Comparison of ENCODE assay signal across 17 cellular contexts in the genomic region with DNA sequence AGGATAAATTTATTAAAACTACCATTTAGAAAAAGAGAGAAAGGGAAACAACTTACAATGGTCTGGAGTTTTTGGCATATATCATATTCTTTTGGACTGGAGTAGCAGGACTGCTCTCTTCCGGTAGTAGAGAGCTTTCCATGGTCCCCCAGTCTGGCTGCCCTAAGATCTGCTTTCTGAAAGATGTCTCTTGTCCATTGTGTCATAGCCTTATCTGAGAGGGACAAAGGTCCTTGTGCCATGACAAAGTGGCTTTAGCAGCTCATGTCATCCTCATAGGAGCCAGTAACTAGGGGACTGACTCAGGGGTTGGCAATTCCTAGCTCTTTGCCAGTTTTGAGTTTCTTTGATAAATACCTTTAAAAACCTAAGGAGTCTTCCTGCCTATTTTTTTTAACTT.
DNase-seq lines count a peak whose midpoint lies in the region; TF ChIP-seq lines count a peak whose summit lies in the region.
"Had no signal": no experiment of that assay in that cellular context is flagged by ENCODE, and none has a peak within 500 bp of the region (broad histone marks: within the 10 kb centered on the region; RNA-seq: fewer than 3 reads in every experiment).

No MANE protein-coding gene starts in this region.

- no peak overlapping the region for H2BK15ac ChIP-seq in mesenchymal stem cell (ENCODE audit: low read depth, poor library complexity, severe bottlenecking)

- H3K27ac ChIP-seq in VCaP (peak overlapping the region; percentile 79; the same call in 1 of the 2 replicates), mesenchymal stem cell (ENCODE audit: low read length, poor library complexity, severe bottlenecking) (no peak overlapping the region)

- no peaks in the 10 kb centered on the region for H3K4me1 ChIP-seq in mesenchymal stem cell (ENCODE audit: control insufficient read depth, insufficient read depth, low read depth, low read length)
- H3K4me1 ChIP-seq: BE2C, Caco-2 had no signal

- H3K4ac ChIP-seq in mesenchymal stem cell (ENCODE audit: low read depth in 1 of 2, low read length in 2 of 2) = peak overlapping the region in 1 of 2 experiments; percentile 40

- H3K27me3 ChIP-seq in mesenchymal stem cell (ENCODE audit: control insufficient read depth in 1 of 2, insufficient read depth in 1 of 2, low read length in 2 of 2) = no peaks in the 10 kb centered on the region
- H3K27me3 ChIP-seq: BE2C had no signal

- no peak overlapping the region for H2BK5ac ChIP-seq in mesenchymal stem cell (ENCODE audit: low read depth, low read length, poor library complexity, severe bottlenecking)

- peaks cover 4% of the 10 kb centered on the region for H3K79me1 ChIP-seq in mesenchymal stem cell (replicated peaks; ENCODE audit: low read length, poor library complexity, severe bottlenecking)

- no peak overlapping the region for H3K14ac ChIP-seq in mesenchymal stem cell (ENCODE audit: low read length in 2 of 2)

- no peaks in the 10 kb centered on the region for H3K9me3 ChIP-seq in mesenchymal stem cell (ENCODE audit: control insufficient read depth, low read length)
- H3K9me3 ChIP-seq: BE2C, Caco-2 had no signal

- H3K9ac ChIP-seq in mesenchymal stem cell (ENCODE audit: low read length) = no peak overlapping the region

- 97% methylated on average over 1 of the region's 1 CpG for WGBS in mesenchymal stem cell

- no peak for TF ChIP-seq CTCF in VCaP (conservative IDR thresholded peaks at IDR 0.05)

- no peak overlapping the region for H2AFZ ChIP-seq in mesenchymal stem cell (ENCODE audit: low read depth, low read length)

- H4K91ac ChIP-seq in mesenchymal stem cell (ENCODE audit: low read length) = no peak overlapping the region

- peak overlapping the region in 1 of 2 experiments; percentile 70 for H2BK12ac ChIP-seq in mesenchymal stem cell (ENCODE audit: low read length in 2 of 2)

- DNase-seq in EL = peak; percentile 21
- DNase-seq in mesenchymal stem cell = no peak
- peak; percentile 18 for DNase-seq in superior temporal gyrus (ENCODE audit: extremely low spot score)
- DNase-seq in activated gamma-delta T cell (lab: John Stamatoyannopoulos, UW) = no peak
- DNase-seq in COLO668 (lab: John Stamatoyannopoulos, UW; ENCODE audit: unreplicated experiment) = no peak
- DNase-seq in activated CD4-positive, alpha-beta T cell treated with anti-CD3 and anti-CD28 coated beads, Interleukin-2, amount 50 U/mL, for 1 hour = no peak
- DNase-seq: ACHN; BE2C; C1 segment of cervical spinal cord; Caco-2; CD4-positive, CD25-positive, alpha-beta regulatory T cell; CD8-positive, alpha-beta memory T cell; GF-D8; GOT3; H7; HFFc6 had no signal

- H3K36me3 ChIP-seq in mesenchymal stem cell (ENCODE audit: control insufficient read depth in 1 of 2, insufficient read depth in 2 of 2, low read depth in 1 of 2, low read length in 2 of 2) = no peaks in the 10 kb centered on the region
- H3K36me3 ChIP-seq: BE2C had no signal

- H3K4me3 ChIP-seq in mesenchymal stem cell (ENCODE audit: insufficient read depth in 1 of 2, low read depth in 1 of 2, low read length in 2 of 2) = no peak overlapping the region

- no peak overlapping the region for H3K4me2 ChIP-seq in mesenchymal stem cell (ENCODE audit: low read length, poor library complexity, severe bottlenecking)

- peak overlapping the region; percentile 69 to 71 for H3K18ac ChIP-seq in mesenchymal stem cell (ENCODE audit: low read depth in 1 of 2, low read length in 2 of 2)

- no peak overlapping the region for H3K23ac ChIP-seq in mesenchymal stem cell (ENCODE audit: low read length in 2 of 2)

- H2BK120ac ChIP-seq in mesenchymal stem cell (ENCODE audit: low read depth, low read length) = no peak overlapping the region

- no peak overlapping the region for H2AK5ac ChIP-seq in mesenchymal stem cell (ENCODE audit: low read length, severe bottlenecking)

- H4K8ac ChIP-seq in mesenchymal stem cell (ENCODE audit: low read length) = no peak overlapping the region

Comparison
In these comparisons a context has a peak if more than half of its experiments do, and no peak if none do; other contexts are left out.
1. DNase-seq: peak in EL (single experiment) and superior temporal gyrus (single experiment); none in mesenchymal stem cell (single experiment), activated gamma-delta T cell (single experiment), COLO668 (single experiment) and activated CD4-positive, alpha-beta T cell treated with anti-CD3 and anti-CD28 coated beads, Interleukin-2, amount 50 U/mL, for 1 hour (single experiment).